In genomic region chr9:132457508-132457907, GRCh38 we compare ENCODE assay signal across 18 cellular contexts. TPM values are rescaled to one million over a fixed set of nuclear protein-coding genes. Genes with fewer than 3 reads are reported as not detected.
DNase-seq lines count a peak whose midpoint lies in the region; ATAC-seq, FAIRE-seq and TF ChIP-seq lines count a peak whose summit lies in the region.
"Had no signal": no experiment of that assay in that cellular context is flagged by ENCODE, and none has a peak within 500 bp of the region (broad histone marks: within the 10 kb centered on the region; RNA-seq: fewer than 3 reads in every experiment).

No MANE protein-coding gene starts in this region.

- H3T11ph ChIP-seq in H9 (ENCODE audit: low read length), result no peak overlapping the region

- H2AK5ac ChIP-seq in H9 (ENCODE audit: insufficient read length, low read length) (no peak overlapping the region), H1 (ENCODE audit: low read depth, low read length) (no peak overlapping the region), mesenchymal stem cell (ENCODE audit: low read length, severe bottlenecking) (no peak overlapping the region), neuronal stem cell (ENCODE audit: low read depth, low read length) (no peak overlapping the region)

- H3K4me2 ChIP-seq in H9 (ENCODE audit: insufficient read depth, insufficient read length, low read length), result no peak overlapping the region
- H3K4me2 ChIP-seq in H1 (ENCODE audit: insufficient read depth in 1 of 2, low read depth in 2 of 2, low read length in 2 of 2), result no peak overlapping the region
- no peak overlapping the region for H3K4me2 ChIP-seq in mesenchymal stem cell (ENCODE audit: low read length, poor library complexity, severe bottlenecking)
- no peak overlapping the region for H3K4me2 ChIP-seq in neuronal stem cell (ENCODE audit: insufficient read depth, low read length, poor library complexity, severe bottlenecking)
- H3K4me2 ChIP-seq in SK-N-SH, result no peak overlapping the region
- H3K4me2 ChIP-seq: BLaER1 treated with 17β-estradiol and CSF1 and Interleukin-3, amounts not matched to agents 10 nM and 100 nM had no signal

- intact Hi-C loops in Calu3 (cut with micrococcal nuclease; ENCODE audit: unreplicated experiment), result no loop called here

- H3K9ac ChIP-seq in H9 (ENCODE audit: extremely low read depth, insufficient read length, low read length) (no peak overlapping the region), H1 (replicated peaks in 1 of 4; ENCODE audit: extremely low read depth in 1 of 4, low read depth in 3 of 4, low read length in 3 of 4) (no peak overlapping the region), mesenchymal stem cell (ENCODE audit: low read length) (peak overlapping the region; percentile 2), neuronal stem cell (ENCODE audit: low read depth, low read length, poor library complexity) (no peak overlapping the region), SK-N-SH (no peak overlapping the region)
- H3K9ac ChIP-seq: BLaER1 treated with 17β-estradiol and CSF1 and Interleukin-3, amounts not matched to agents 10 nM and 100 nM; GM23248 had no signal

- H3K4me1 Mint-ChIP-seq in H9, result peaks cover 14 to 15% of the 10 kb centered on the region in 2 experiments
- no peaks in the 10 kb centered on the region for H3K4me1 Mint-ChIP-seq in Calu3 (ENCODE audit: low read depth, unreplicated experiment)

- FAIRE-seq in H1 (lab: Jason Lieb, UNC) (no peak), urothelium cell line (lab: Jason Lieb, UNC) (no peak)
- FAIRE-seq: GM12878, GM18507 had no signal

- H3K79me2 ChIP-seq in H9 (ENCODE audit: insufficient read depth, low read length), result no peaks in the 10 kb centered on the region
- H3K79me2 ChIP-seq in H1 (ENCODE audit: control insufficient read depth in 1 of 2, insufficient read depth in 2 of 2, low read length in 2 of 2), result no peaks in the 10 kb centered on the region
- no peaks in the 10 kb centered on the region for H3K79me2 ChIP-seq in SK-N-SH (ENCODE audit: insufficient read depth)

- BruUV-seq in Calu3 (replicated peaks; lab: Mats Ljungman, UMichigan), result no TSS peak

- no peaks in the 10 kb centered on the region for H3K9me2 ChIP-seq in SK-N-SH

- H4K91ac ChIP-seq in H9 (ENCODE audit: insufficient read length, low read depth, low read length) (no peak overlapping the region), H1 (replicated peaks; ENCODE audit: insufficient read length, low read length) (no peak overlapping the region), mesenchymal stem cell (ENCODE audit: low read length) (no peak overlapping the region), neuronal stem cell (ENCODE audit: low read depth, low read length, poor library complexity) (no peak overlapping the region)

- H3K56ac ChIP-seq in H9 (ENCODE audit: insufficient read length, low read depth, low read length), result no peak overlapping the region
- no peak overlapping the region for H3K56ac ChIP-seq in H1 (replicated peaks; ENCODE audit: insufficient read length, low read depth, low read length)

- H3K23ac ChIP-seq in H9 (ENCODE audit: insufficient read length, low read depth, low read length) (no peak overlapping the region), H1 (ENCODE audit: insufficient read length) (no peak overlapping the region), mesenchymal stem cell (ENCODE audit: low read length in 2 of 2) (no peak overlapping the region), neuronal stem cell (ENCODE audit: low read depth, low read length, poor library complexity) (no peak overlapping the region)

- H3K23me2 ChIP-seq in H9 (ENCODE audit: insufficient read length, low read depth, low read length, poor library complexity, severe bottlenecking), result no peaks in the 10 kb centered on the region
- H3K23me2 ChIP-seq in H1 (ENCODE audit: low read depth, low read length), result peaks cover 6% of the 10 kb centered on the region; the same call in 1 of the 2 replicates

- H2BK120ac ChIP-seq in H9 (ENCODE audit: low read depth, low read length, poor library complexity, severe bottlenecking), result no peak overlapping the region
- H2BK120ac ChIP-seq in H1 (replicated peaks; ENCODE audit: low read depth, low read length), result no peak overlapping the region
- no peak overlapping the region for H2BK120ac ChIP-seq in mesenchymal stem cell (ENCODE audit: low read depth, low read length)
- H2BK120ac ChIP-seq in neuronal stem cell (ENCODE audit: low read depth, low read length), result no peak overlapping the region

- no peak for ATAC-seq in GM21619 (IDR thresholded peaks at IDR 0.05; ENCODE audit: unreplicated experiment)
- ATAC-seq: GM12878 had no signal

- peak overlapping the region in 2 of 3 experiments; percentile 49 to 56; a peak in 1 of 7 replicates for H3K27ac Mint-ChIP-seq in H9
- H3K27ac Mint-ChIP-seq in Calu3 (ENCODE audit: unreplicated experiment), result no peak overlapping the region
- H3K27ac Mint-ChIP-seq: CD4-positive, alpha-beta T cell had no signal

- CTCF ChIA-PET in H1 (lab: Charles Lee; ENCODE audit: partially characterized antibody) (interaction anchor here (0.9 to 4.9 kb wide), 9 partner anchors 11 to 118 kb away, joined by 3 to 39 read pairs (median 3); no protein-coding TSS in a partner anchor), SK-N-SH (lab: Yijun Ruan, JAX) (interaction anchor here (0.9 to 1.8 kb wide), 3 partner anchors 10 to 50 kb away, joined by 3 to 12 read pairs (median 4); no protein-coding TSS in a partner anchor), Calu3 (lab: Charles Lee) (no interaction called here)

- no peaks in the 10 kb centered on the region for H3F3A ChIP-seq in SK-N-SH (replicated peaks; ENCODE audit: insufficient read depth)

- no peak overlapping the region for H3K4me3 ChIP-seq in H1 (ENCODE audit: extremely low read depth in 1 of 4, insufficient read depth in 2 of 4, low read depth in 3 of 4, low read length in 4 of 4)
- peak overlapping the region in 1 of 2 experiments; percentile 51 for H3K4me3 ChIP-seq in mesenchymal stem cell (ENCODE audit: insufficient read depth in 1 of 2, low read depth in 1 of 2, low read length in 2 of 2)
- no peak overlapping the region for H3K4me3 ChIP-seq in neuronal stem cell (ENCODE audit: low read length in 2 of 2)
- H3K4me3 ChIP-seq in SK-N-SH (ENCODE audit: low read depth in 2 of 2, low read length in 1 of 2), result no peak overlapping the region
- H3K4me3 ChIP-seq: BLaER1 treated with 17β-estradiol and CSF1 and Interleukin-3, amounts not matched to agents 10 nM and 100 nM; GM12878; GM23248 had no signal

- H3K79me1 ChIP-seq in H9 (ENCODE audit: insufficient read depth, low read depth, low read length, poor library complexity, severe bottlenecking) (no peaks in the 10 kb centered on the region), H1 (ENCODE audit: low read depth, low read length) (no peaks in the 10 kb centered on the region), mesenchymal stem cell (replicated peaks; ENCODE audit: low read length, poor library complexity, severe bottlenecking) (no peaks in the 10 kb centered on the region), neuronal stem cell (ENCODE audit: low read depth, low read length) (no peaks in the 10 kb centered on the region)

- H4K8ac ChIP-seq in H9 (replicated peaks; ENCODE audit: insufficient read length, low read depth, low read length), result no peak overlapping the region
- H4K8ac ChIP-seq in H1 (ENCODE audit: extremely low read depth, insufficient read depth, low read length), result 0 out of 2 replicates have a peak overlapping the region, but pooled peaks have one; percentile 37
- no peak overlapping the region for H4K8ac ChIP-seq in mesenchymal stem cell (ENCODE audit: low read length)
- H4K8ac ChIP-seq in neuronal stem cell (ENCODE audit: low read depth, low read length), result no peak overlapping the region

- H3K27ac ChIP-seq in H9 (ENCODE audit: insufficient read length, low read depth, low read length) (no peak overlapping the region), H1 (ENCODE audit: low read depth, low read length) (no peak overlapping the region), mesenchymal stem cell (ENCODE audit: low read length, poor library complexity, severe bottlenecking) (no peak overlapping the region), neuronal stem cell (replicated peaks; ENCODE audit: low read length) (no peak overlapping the region), SK-N-SH (ENCODE audit: low read depth in 2 of 2, low read length in 1 of 2) (no peak overlapping the region)
- H3K27ac ChIP-seq: BLaER1 treated with 17β-estradiol and CSF1 and Interleukin-3, amounts not matched to agents 10 nM and 100 nM; GM23248 had no signal

- H2BK5ac ChIP-seq in H9 (ENCODE audit: insufficient read length, low read length) (no peak overlapping the region), H1 (ENCODE audit: low read depth, low read length) (no peak overlapping the region), mesenchymal stem cell (ENCODE audit: low read depth, low read length, poor library complexity, severe bottlenecking) (no peak overlapping the region), neuronal stem cell (ENCODE audit: low read length) (no peak overlapping the region)

- H3K4me1 ChIP-seq in H9 (ENCODE audit: insufficient read depth, low read length), result no peaks in the 10 kb centered on the region
- no peaks in the 10 kb centered on the region; a peak in 2 of 7 replicates for H3K4me1 ChIP-seq in H1 (replicated peaks in 1 of 4; ENCODE audit: control insufficient read depth in 3 of 4, insufficient read depth in 4 of 4, low read length in 3 of 4)
- H3K4me1 ChIP-seq in mesenchymal stem cell (ENCODE audit: control insufficient read depth, insufficient read depth, low read depth, low read length), result no peaks in the 10 kb centered on the region
- peaks cover 0 to 20% of the 10 kb centered on the region in 2 donors for H3K4me1 ChIP-seq in neuronal stem cell (ENCODE audit: control insufficient read depth in 2 of 2, insufficient read depth in 1 of 2, low read depth in 1 of 2, low read length in 2 of 2)
- no peaks in the 10 kb centered on the region for H3K4me1 ChIP-seq in SK-N-SH (ENCODE audit: control insufficient read depth in 1 of 2, insufficient read depth in 2 of 2, low read depth in 1 of 2, low read length in 1 of 2)
- H3K4me1 ChIP-seq: BLaER1 treated with 17β-estradiol and CSF1 and Interleukin-3, amounts not matched to agents 10 nM and 100 nM had no signal

- no peak overlapping the region for H2BK15ac ChIP-seq in H9 (ENCODE audit: low read depth, low read length)
- no peak overlapping the region for H2BK15ac ChIP-seq in H1 (ENCODE audit: low read length)
- H2BK15ac ChIP-seq in mesenchymal stem cell (ENCODE audit: low read depth, poor library complexity, severe bottlenecking), result no peak overlapping the region
- H2BK15ac ChIP-seq in neuronal stem cell (ENCODE audit: low read length), result no peak overlapping the region

- H3K36me3 Mint-ChIP-seq in H9 (ENCODE audit: insufficient read depth in 1 of 3, low read depth in 3 of 3) (no peaks in the 10 kb centered on the region), Calu3 (ENCODE audit: insufficient read depth, unreplicated experiment) (no peaks in the 10 kb centered on the region)

- no peaks in the 10 kb centered on the region for H3K9me3 Mint-ChIP-seq in H9
- no peaks in the 10 kb centered on the region for H3K9me3 Mint-ChIP-seq in Calu3 (ENCODE audit: low read depth, unreplicated experiment)
- H3K9me3 Mint-ChIP-seq: CD4-positive, alpha-beta T cell had no signal

- H3K18ac ChIP-seq in H9 (ENCODE audit: insufficient read length, low read depth, low read length) (no peak overlapping the region), H1 (ENCODE audit: extremely low read depth, low read length) (no peak overlapping the region), mesenchymal stem cell (ENCODE audit: low read depth in 1 of 2, low read length in 2 of 2) (no peak overlapping the region), neuronal stem cell (ENCODE audit: low read length) (peak overlapping the region; percentile 64)

- TF ChIP-seq POLR2A in H1 (IDR thresholded peaks at IDR 0.05; ENCODE audit: control extremely low read depth in 1 of 2, low read depth in 2 of 2, low read length in 2 of 2), result no peak

- no peak overlapping the region for H2BK12ac ChIP-seq in H9 (ENCODE audit: insufficient read length, low read depth, low read length)
- H2BK12ac ChIP-seq in H1 (ENCODE audit: low read depth, low read length), result no peak overlapping the region
- no peak overlapping the region for H2BK12ac ChIP-seq in mesenchymal stem cell (ENCODE audit: low read length in 2 of 2)
- H2BK12ac ChIP-seq in neuronal stem cell (ENCODE audit: low read length), result no peak overlapping the region

- H3K9me3 ChIP-seq in H9 (ENCODE audit: control insufficient read depth, low read depth, low read length), result no peaks in the 10 kb centered on the region
- H3K9me3 ChIP-seq in H1 (ENCODE audit: insufficient read depth in 2 of 2, low read depth in 1 of 2, low read length in 1 of 2), result no peaks in the 10 kb centered on the region
- no peaks in the 10 kb centered on the region for H3K9me3 ChIP-seq in mesenchymal stem cell (ENCODE audit: control insufficient read depth, low read length)
- H3K9me3 ChIP-seq in neuronal stem cell (replicated peaks in 1 of 2; ENCODE audit: control insufficient read depth in 2 of 2, insufficient read depth in 1 of 2, low read depth in 1 of 2, low read length in 2 of 2), result no peaks in the 10 kb centered on the region
- no peaks in the 10 kb centered on the region for H3K9me3 ChIP-seq in SK-N-SH
- H3K9me3 ChIP-seq: BLaER1 treated with 17β-estradiol and CSF1 and Interleukin-3, amounts not matched to agents 10 nM and 100 nM had no signal

- TF ChIP-seq CTCF in H9 (conservative IDR thresholded peaks at IDR 0.05) (no peak), H1 (IDR thresholded peaks at IDR 0.05; ENCODE audit: control extremely low read depth in 1 of 3, insufficient read depth in 1 of 3, low read depth in 1 of 3, low read length in 3 of 3) (no peak), SK-N-SH (IDR thresholded peaks at IDR 0.05) (no peak), Calu3 (IDR thresholded peaks at IDR 0.05; ENCODE audit: unreplicated experiment) (no peak)

- TF ChIP-seq RAD21 in H1 (IDR thresholded peaks at IDR 0.05 in 1 of 2, conservative IDR thresholded peaks at IDR 0.05 in 1 of 2; ENCODE audit: low read depth in 2 of 2, low read length in 2 of 2) (no peak), SK-N-SH (IDR thresholded peaks at IDR 0.05; ENCODE audit: low read length) (no peak)

- H3K27me3 ChIP-seq in H9 (ENCODE audit: insufficient read depth, low read length) (no peaks in the 10 kb centered on the region), H1 (replicated peaks in 1 of 4; ENCODE audit: control insufficient read depth in 3 of 4, extremely low read depth in 1 of 4, insufficient read depth in 3 of 4, low read length in 3 of 4) (no peaks in the 10 kb centered on the region), mesenchymal stem cell (ENCODE audit: control insufficient read depth in 1 of 2, insufficient read depth in 1 of 2, low read length in 2 of 2) (peaks cover 21 to 85% of the 10 kb centered on the region in 2 experiments), neuronal stem cell (ENCODE audit: control insufficient read depth in 3 of 3, insufficient read depth in 3 of 3, low read depth in 1 of 3, low read length in 3 of 3) (no peaks in the 10 kb centered on the region), SK-N-SH (ENCODE audit: insufficient read depth) (no peaks in the 10 kb centered on the region)
- H3K27me3 ChIP-seq: BLaER1 treated with 17β-estradiol and CSF1 and Interleukin-3, amounts not matched to agents 10 nM and 100 nM had no signal

- H3K4me3 Mint-ChIP-seq in H9 (no peak overlapping the region), Calu3 (ENCODE audit: low read depth, unreplicated experiment) (no peak overlapping the region)
- H3K4me3 Mint-ChIP-seq: CD4-positive, alpha-beta T cell had no signal

- H4K5ac ChIP-seq in H9 (ENCODE audit: insufficient read length, low read depth, low read length), result no peak overlapping the region
- H4K5ac ChIP-seq in H1 (ENCODE audit: insufficient read length, low read depth, low read length), result no peak overlapping the region

- WGBS in H9 (ENCODE audit: extremely low coverage, insufficient read length, low lambda C conversion rate), result no CpG with 5 or more reads among the region's 19 CpGs
- 89% methylated on average over 18 of the region's 19 CpGs; no CpG with 5 or more reads in 1 of the 2 experiments for WGBS in H1 (ENCODE audit: extremely low coverage in 1 of 2, insufficient coverage in 1 of 2, insufficient read length in 1 of 2, insufficient replicate concordance in 2 of 2, low coverage in 1 of 2, low lambda C conversion rate in 2 of 2, missing lambda C conversion rate in 1 of 2), 2 experiments
- WGBS in mesenchymal stem cell, result 84% methylated on average over 17 of the region's 19 CpGs
- WGBS in neuronal stem cell (ENCODE audit: extremely low coverage in 2 of 2, insufficient read length in 2 of 2, insufficient replicate concordance in 1 of 2), 2 donors, result no CpG with 5 or more reads among the region's 19 CpGs
- 90% methylated on average over 19 of the region's 19 CpGs for WGBS in SK-N-SH (ENCODE audit: low lambda C conversion rate)

- H3K36me3 ChIP-seq in H1 (ENCODE audit: control insufficient read depth in 2 of 4, insufficient read depth in 4 of 4, low read length in 3 of 4), result no peaks in the 10 kb centered on the region
- H3K36me3 ChIP-seq in mesenchymal stem cell (ENCODE audit: control insufficient read depth in 1 of 2, insufficient read depth in 2 of 2, low read depth in 1 of 2, low read length in 2 of 2), result no peaks in the 10 kb centered on the region
- no peaks in the 10 kb centered on the region for H3K36me3 ChIP-seq in neuronal stem cell (replicated peaks in 1 of 2; ENCODE audit: control insufficient read depth in 2 of 2, insufficient read depth in 2 of 2, low read length in 2 of 2)
- H3K36me3 ChIP-seq in SK-N-SH (replicated peaks in 1 of 2; ENCODE audit: control insufficient read depth in 1 of 2, insufficient read depth in 2 of 2, low read length in 1 of 2), result no peaks in the 10 kb centered on the region
- H3K36me3 ChIP-seq: BLaER1 treated with 17β-estradiol and CSF1 and Interleukin-3, amounts not matched to agents 10 nM and 100 nM had no signal

- H2AFZ ChIP-seq in H9 (ENCODE audit: low read length), result no peak overlapping the region
- no peak overlapping the region for H2AFZ ChIP-seq in H1 (ENCODE audit: low read length)
- no peak overlapping the region for H2AFZ ChIP-seq in mesenchymal stem cell (ENCODE audit: low read depth, low read length)
- peak overlapping the region; percentile 81 for H2AFZ ChIP-seq in neuronal stem cell (ENCODE audit: low read length)
- H2AFZ ChIP-seq in SK-N-SH (ENCODE audit: low read depth), result no peak overlapping the region
- H2AFZ ChIP-seq: GM23248 had no signal

- H2BK20ac ChIP-seq in H9 (ENCODE audit: low read depth, low read length, poor library complexity, severe bottlenecking), result no peak overlapping the region
- H2BK20ac ChIP-seq in H1 (ENCODE audit: low read length), result no peak overlapping the region

- H3K14ac ChIP-seq in H9 (ENCODE audit: insufficient read depth, low read length) (no peak overlapping the region), H1 (ENCODE audit: insufficient read length) (no peak overlapping the region), mesenchymal stem cell (ENCODE audit: low read length in 2 of 2) (no peak overlapping the region), neuronal stem cell (ENCODE audit: low read length) (no peak overlapping the region)

- no peak overlapping the region for H3K4ac ChIP-seq in H9 (ENCODE audit: low read depth, low read length)
- no peak overlapping the region for H3K4ac ChIP-seq in H1 (replicated peaks; ENCODE audit: insufficient read length, low read depth, low read length)
- H3K4ac ChIP-seq in mesenchymal stem cell (ENCODE audit: low read depth in 1 of 2, low read length in 2 of 2), result no peak overlapping the region
- no peak overlapping the region for H3K4ac ChIP-seq in neuronal stem cell (ENCODE audit: low read length)

- no peak for TF ChIP-seq EP300 in H1 (IDR thresholded peaks at IDR 0.05; ENCODE audit: borderline replicate concordance in 1 of 2, low read depth in 2 of 2, low read length in 2 of 2)
- no peak for TF ChIP-seq EP300 in SK-N-SH (IDR thresholded peaks at IDR 0.05; ENCODE audit: borderline replicate concordance in 1 of 2, low read depth in 1 of 2, low read length in 1 of 2)

- POLR2A ChIA-PET in H1 (lab: Charles Lee; ENCODE audit: partially characterized antibody), result interaction anchor here (1.5 kb wide), 2 partner anchors 10 to 17 kb away, joined by 3 read pairs; no protein-coding TSS in a partner anchor
- POLR2A ChIA-PET in SK-N-SH (lab: Yijun Ruan, JAX), result no interaction called here

- peaks cover 2% of the 10 kb centered on the region; the same call in 1 of the 2 replicates for H3K27me3 Mint-ChIP-seq in H9 (ENCODE audit: low read depth)
- peaks cover 42% of the 10 kb centered on the region for H3K27me3 Mint-ChIP-seq in Calu3 (ENCODE audit: unreplicated experiment)

- H4K20me1 ChIP-seq in H9 (ENCODE audit: control insufficient read depth, insufficient read depth, insufficient read length) (no peaks in the 10 kb centered on the region), H1 (replicated peaks in 1 of 2; ENCODE audit: control insufficient read depth in 1 of 2, insufficient read depth in 2 of 2, low read length in 2 of 2) (peaks cover 0 to 4% of the 10 kb centered on the region in 2 experiments), SK-N-SH (ENCODE audit: insufficient read depth) (no peaks in the 10 kb centered on the region)
- H4K20me1 ChIP-seq: BLaER1 treated with 17β-estradiol and CSF1 and Interleukin-3, amounts not matched to agents 10 nM and 100 nM had no signal

- DNase-seq in H9 (no peak), H1 (ENCODE audit: low read depth in 1 of 2, low spot score in 2 of 2) (no peak), mesenchymal stem cell (no peak), neuronal stem cell (ENCODE audit: low spot score) (no peak), urothelium cell line (ENCODE audit: low spot score) (no peak), SK-N-SH (no peak), Calu3 (no peak)
- DNase-seq: ACHN; CD4-positive, alpha-beta T cell; DMS79; GM23248; HCEC 1CT had no signal

RNA-seq across cellular contexts. Expression of gene CFAP77, which starts 47.5 kb away (rescaled TPM):
- 0.72 and 0.86 TPM in 2 replicates for total RNA-seq in H9 (2021)
- 0.52 and 0.63 TPM in 2 replicates for total RNA-seq in H1 (2021; fragmentation: NEBNext Ultra II Directional; extraction: Animal tissue kit (Norgen Biotek cat#: 25700))
- polyA plus RNA-seq in H1 (2011; rRNA removed), result 0.97 and 1.2 TPM in 2 replicates
- polyA plus RNA-seq in H1 (2011; cell fraction: cytosol; rRNA removed), result 0.45 TPM
- polyA plus RNA-seq in H1 (2011; cell fraction: nucleus; rRNA removed), result 0.60 TPM
- polyA plus RNA-seq in H1 (2012, experiment 1 of 2), result 1.1 to 1.2 TPM (median 1.1 TPM) in 4 replicates
- 0.72 TPM for polyA plus RNA-seq in H1 (2012, experiment 2 of 2)
- 0.55 TPM for polyA plus RNA-seq in H1 (2013, experiment 1 of 2)
- polyA plus RNA-seq in H1 (2013, experiment 2 of 2), result 0.55 TPM
- polyA minus RNA-seq in H1 (2011; rRNA and poly(A)+ RNA removed), result 0.13 TPM in 1 of 2 replicates, not detected in the other
- polyA minus RNA-seq in H1 (2011; cell fraction: cytosol; rRNA and poly(A)+ RNA removed), result not detected
- 0.40 TPM for polyA minus RNA-seq in H1 (2011; cell fraction: nucleus; rRNA and poly(A)+ RNA removed)
- 0.08 TPM for polyA plus RNA-seq in mesenchymal stem cell (2013, experiment 1 of 2)
- 0.11 TPM for polyA plus RNA-seq in mesenchymal stem cell (2013, experiment 2 of 2)
- polyA plus RNA-seq in neuronal stem cell (2013, experiment 1 of 2), result 0.40 TPM
- polyA plus RNA-seq in neuronal stem cell (2013, experiment 2 of 2), result 0.40 TPM
- 0.67 and 1.1 TPM in 2 replicates for polyA plus RNA-seq in SK-N-SH (2012; rRNA removed)
- polyA plus RNA-seq in SK-N-SH (2012; cell fraction: cytosol; rRNA removed), result 0.31 and 0.35 TPM in 2 replicates
- polyA plus RNA-seq in SK-N-SH (2012; cell fraction: nucleus; rRNA removed), result 1.8 and 3.0 TPM in 2 replicates
- not detected in 2 replicates for total RNA-seq in Calu3 (2022)
- total RNA-seq: A172; CD4-positive, alpha-beta T cell; G401; GM12878; GM23248 had no signal
- polyA plus RNA-seq: GM23248 had no signal

RNA-seq across cellular contexts. Expression of gene TTF1, which starts 50.9 kb away (rescaled TPM):
- total RNA-seq in H9 (2021), result 24.2 and 26.9 TPM in 2 replicates
- total RNA-seq in H1 (2021; fragmentation: NEBNext Ultra II Directional; extraction: Animal tissue kit (Norgen Biotek cat#: 25700)), result 22.2 and 22.6 TPM in 2 replicates
- 6.5 and 7.8 TPM in 2 replicates for polyA plus RNA-seq in H1 (2011; rRNA removed)
- 14.2 TPM for polyA plus RNA-seq in H1 (2011; cell fraction: cytosol; rRNA removed)
- polyA plus RNA-seq in H1 (2011; cell fraction: nucleus; rRNA removed), result 6.2 TPM
- 15.5 to 23.3 TPM (median 18.7 TPM) in 4 replicates for polyA plus RNA-seq in H1 (2012, experiment 1 of 2)
- polyA plus RNA-seq in H1 (2012, experiment 2 of 2), result 1.8 TPM
- 24.2 TPM for polyA plus RNA-seq in H1 (2013, experiment 1 of 2)
- polyA plus RNA-seq in H1 (2013, experiment 2 of 2), result 24.7 TPM
- polyA minus RNA-seq in H1 (2011; rRNA and poly(A)+ RNA removed), result 4.0 and 5.0 TPM in 2 replicates
- 5.4 TPM for polyA minus RNA-seq in H1 (2011; cell fraction: cytosol; rRNA and poly(A)+ RNA removed)
- 7.7 TPM for polyA minus RNA-seq in H1 (2011; cell fraction: nucleus; rRNA and poly(A)+ RNA removed)
- polyA plus RNA-seq in mesenchymal stem cell (2013, experiment 1 of 2), result 9.4 TPM
- polyA plus RNA-seq in mesenchymal stem cell (2013, experiment 2 of 2), result 9.9 TPM
- 21.3 TPM for polyA plus RNA-seq in neuronal stem cell (2013, experiment 1 of 2)
- 21.1 TPM for polyA plus RNA-seq in neuronal stem cell (2013, experiment 2 of 2)
- 11.9 and 12.1 TPM in 2 replicates for polyA plus RNA-seq in SK-N-SH (2012; rRNA removed)
- polyA plus RNA-seq in SK-N-SH (2012; cell fraction: cytosol; rRNA removed), result 17.4 and 21.5 TPM in 2 replicates
- polyA plus RNA-seq in SK-N-SH (2012; cell fraction: nucleus; rRNA removed), result 7.8 and 8.4 TPM in 2 replicates
- 9.7 and 10.5 TPM in 2 replicates for total RNA-seq in Calu3 (2022)
